24 cellular contexts compared by ENCODE assay signal in the genomic region with DNA sequence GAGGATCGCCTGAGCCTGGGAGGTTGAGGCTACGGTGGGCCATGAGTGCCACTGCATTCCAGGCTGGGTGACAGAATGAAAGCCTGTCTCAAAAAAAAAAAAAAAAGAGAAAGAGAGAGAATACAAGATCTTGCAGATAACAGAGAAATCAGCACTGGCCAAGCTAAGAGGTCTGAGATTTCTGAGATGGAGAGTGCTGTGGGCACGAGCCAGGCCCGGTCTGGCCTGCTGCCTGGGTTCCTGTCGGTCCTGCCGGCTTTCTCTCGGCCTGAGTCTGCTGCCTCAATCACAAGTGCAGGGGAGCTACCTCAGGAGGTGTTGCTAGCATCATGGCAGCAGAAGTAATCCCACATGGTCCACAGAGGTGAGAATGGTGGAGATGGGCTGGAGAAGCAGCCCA. TPM values are rescaled to one million over a fixed set of nuclear protein-coding genes. Genes with fewer than 3 reads are reported as not detected.
DNase-seq lines count a peak whose midpoint lies in the region; ATAC-seq and TF ChIP-seq lines count a peak whose summit lies in the region.
"Had no signal": no experiment of that assay in that cellular context is flagged by ENCODE, and none has a peak within 500 bp of the region (broad histone marks: within the 10 kb centered on the region; RNA-seq: fewer than 3 reads in every experiment).

No MANE protein-coding gene starts in this region.

- POLR2A ChIA-PET in SK-N-SH (lab: Yijun Ruan, JAX) = no interaction called here
- POLR2A ChIA-PET in CD4-positive, alpha-beta memory T cell (lab: Charles Lee; ENCODE audit: partially characterized antibody) = no interaction called here

- H3K9me2 ChIP-seq in SK-N-SH = no peaks in the 10 kb centered on the region

- H3K4me3 Mint-ChIP-seq in CD4-positive, alpha-beta memory T cell = no peak overlapping the region
- H3K4me3 Mint-ChIP-seq: CD8-positive, alpha-beta memory T cell; HFFc6 had no signal

- intact Hi-C loops in dorsolateral prefrontal cortex (cut with DNase I) = no loop called here
- intact Hi-C loops in CD4-positive, alpha-beta memory T cell (cut with micrococcal nuclease) = no loop called here

- DNase-seq in SK-N-SH = no peak
- DNase-seq in dorsolateral prefrontal cortex = peak in 1 of 10 donors; percentile 83
- DNase-seq in osteoblast (ENCODE audit: insufficient read length, low spot score, missing footprints) = peak; percentile 23
- DNase-seq in COLO829 (ENCODE audit: low spot score) = no peak
- no peak for DNase-seq in NCI-H187 treated with DMSO at 0.1 percent for 48 hours (lab: John Stamatoyannopoulos, UW)
- no peak for DNase-seq in CD4-positive, alpha-beta memory T cell
- DNase-seq: BE2C; CD8-positive, alpha-beta memory T cell; DMS 273 treated with DMSO at 0.1 percent for 48 hours; GOT3; HFFc6; Kasumi-1; NCI-H1105 treated with DMSO at 0.1 percent for 48 hours; NCI-H187; NCI-H345; NCI-H526 treated with DMSO at 0.1 percent for 48 hours; SIG-M5 had no signal

- no peak for TF ChIP-seq RAD21 in SK-N-SH (IDR thresholded peaks at IDR 0.05; ENCODE audit: low read length)

- no peak for TF ChIP-seq CTCF in SK-N-SH (IDR thresholded peaks at IDR 0.05)
- TF ChIP-seq CTCF in dorsolateral prefrontal cortex (IDR thresholded peaks at IDR 0.05 in 54 of 56, conservative IDR thresholded peaks at IDR 0.05 in 2 of 56; ENCODE audit: low read depth in 1 of 56, partially characterized antibody in 56 of 56) = no peak
- TF ChIP-seq CTCF in osteoblast (IDR thresholded peaks at IDR 0.05; ENCODE audit: extremely low read depth, low read depth, low read length) = no peak

- H3K27ac ChIP-seq in SK-N-SH (ENCODE audit: low read depth in 2 of 2, low read length in 1 of 2) (peak overlapping the region in 1 of 2 experiments; percentile 7; a peak in 1 of 4 replicates), dorsolateral prefrontal cortex (peak overlapping the region; percentile 13 to 97 (median 85)), osteoblast (ENCODE audit: low read depth, low read length) (no peak overlapping the region)
- H3K27ac ChIP-seq in CD4-positive, alpha-beta memory T cell (ENCODE audit: low read depth, low read length) = no peak overlapping the region
- H3K27ac ChIP-seq: 22Rv1 had no signal

- peaks cover 0 to 2% of the 10 kb centered on the region in 2 donors for H3K27me3 Mint-ChIP-seq in CD4-positive, alpha-beta memory T cell

- no peak overlapping the region for H3K9ac ChIP-seq in SK-N-SH

- no peaks in the 10 kb centered on the region for H3K36me3 ChIP-seq in SK-N-SH (replicated peaks in 1 of 2; ENCODE audit: control insufficient read depth in 1 of 2, insufficient read depth in 2 of 2, low read length in 1 of 2)
- H3K36me3 ChIP-seq in osteoblast (ENCODE audit: insufficient read depth, low read length) = no peaks in the 10 kb centered on the region
- H3K36me3 ChIP-seq in CD4-positive, alpha-beta memory T cell (ENCODE audit: insufficient read depth, low read length) = no peaks in the 10 kb centered on the region
- H3K36me3 ChIP-seq: BE2C had no signal

- CTCF ChIA-PET in SK-N-SH (lab: Yijun Ruan, JAX) = interaction anchor here (0.9 to 3.8 kb wide), 8 partner anchors 8 to 126 kb away, joined by 3 to 15 read pairs (median 6); no protein-coding TSS in a partner anchor
- CTCF ChIA-PET in CD4-positive, alpha-beta memory T cell (lab: Charles Lee; ENCODE audit: partially characterized antibody) = no interaction called here

- H3K4me3 ChIP-seq in SK-N-SH (ENCODE audit: low read depth in 2 of 2, low read length in 1 of 2) (no peak overlapping the region), dorsolateral prefrontal cortex (peak overlapping the region in 1 of 59 donors; percentile 16), osteoblast (ENCODE audit: insufficient read depth, low read length) (no peak overlapping the region)
- H3K4me3 ChIP-seq in CD4-positive, alpha-beta memory T cell (ENCODE audit: low read length in 2 of 2) = no peak overlapping the region

- ATAC-seq in SK-N-SH treated with all-trans-retinoic acid at 6 μM for 48 hours (no peak), HG03442 (IDR thresholded peaks at IDR 0.05; ENCODE audit: unreplicated experiment) (no peak)

- H3K4me2 ChIP-seq in SK-N-SH (no peak overlapping the region), osteoblast (ENCODE audit: insufficient read depth, low read length) (no peak overlapping the region)

- no peak overlapping the region for H3K27ac Mint-ChIP-seq in CD4-positive, alpha-beta memory T cell
- H3K27ac Mint-ChIP-seq: HFFc6 had no signal

- WGBS in SK-N-SH (ENCODE audit: low lambda C conversion rate) = 56% methylated on average over 7 of the region's 7 CpGs

- H3K36me3 Mint-ChIP-seq in CD4-positive, alpha-beta memory T cell = no peaks in the 10 kb centered on the region
- H3K36me3 Mint-ChIP-seq: CD8-positive, alpha-beta memory T cell had no signal

- no peaks in the 10 kb centered on the region for H4K20me1 ChIP-seq in SK-N-SH (ENCODE audit: insufficient read depth)
- no peaks in the 10 kb centered on the region for H4K20me1 ChIP-seq in osteoblast (ENCODE audit: insufficient read depth, low read length)

- H3K4me1 ChIP-seq in SK-N-SH (ENCODE audit: control insufficient read depth in 1 of 2, insufficient read depth in 2 of 2, low read depth in 1 of 2, low read length in 1 of 2) = peaks cover 4 to 37% of the 10 kb centered on the region in 2 experiments; a peak in 1 of 4 replicates
- no peaks in the 10 kb centered on the region for H3K4me1 ChIP-seq in osteoblast (ENCODE audit: insufficient read depth, low read length)
- no peaks in the 10 kb centered on the region for H3K4me1 ChIP-seq in CD4-positive, alpha-beta memory T cell (ENCODE audit: insufficient read depth, low read length)

- no peaks in the 10 kb centered on the region for H3K4me1 Mint-ChIP-seq in CD4-positive, alpha-beta memory T cell
- H3K4me1 Mint-ChIP-seq: CD8-positive, alpha-beta memory T cell had no signal

- H3K9me3 ChIP-seq in SK-N-SH (no peaks in the 10 kb centered on the region), osteoblast (ENCODE audit: low read depth, low read length) (no peaks in the 10 kb centered on the region)
- H3K9me3 ChIP-seq in CD4-positive, alpha-beta memory T cell (ENCODE audit: control insufficient read depth in 1 of 2, low read length in 2 of 2) = no peaks in the 10 kb centered on the region
- H3K9me3 ChIP-seq: BE2C had no signal

- H3K79me2 ChIP-seq in SK-N-SH (ENCODE audit: insufficient read depth) (no peaks in the 10 kb centered on the region), osteoblast (ENCODE audit: insufficient read depth, low read length) (no peaks in the 10 kb centered on the region)

- H3K27me3 ChIP-seq in SK-N-SH (ENCODE audit: insufficient read depth) = no peaks in the 10 kb centered on the region
- H3K27me3 ChIP-seq in dorsolateral prefrontal cortex = no peaks in the 10 kb centered on the region
- peaks cover 3% of the 10 kb centered on the region for H3K27me3 ChIP-seq in osteoblast (ENCODE audit: insufficient read depth, low read length)
- no peaks in the 10 kb centered on the region for H3K27me3 ChIP-seq in CD4-positive, alpha-beta memory T cell (ENCODE audit: insufficient read depth, low read length)
- H3K27me3 ChIP-seq: BE2C had no signal

- peaks cover 0 to 8% (median 0%) of the 10 kb centered on the region in 8 donors for H3K9me3 Mint-ChIP-seq in CD4-positive, alpha-beta memory T cell
- H3K9me3 Mint-ChIP-seq: HFFc6 had no signal

- no peak for TF ChIP-seq EP300 in SK-N-SH (IDR thresholded peaks at IDR 0.05; ENCODE audit: borderline replicate concordance in 1 of 2, low read depth in 1 of 2, low read length in 1 of 2)

- H2AFZ ChIP-seq in SK-N-SH (ENCODE audit: low read depth) = no peak overlapping the region
- H2AFZ ChIP-seq in osteoblast (ENCODE audit: low read length) = no peak overlapping the region

- no peaks in the 10 kb centered on the region for H3F3A ChIP-seq in SK-N-SH (replicated peaks; ENCODE audit: insufficient read depth)

TF ChIP-seq in SK-N-SH, 30 proteins besides CTCF, POLR2A, EP300 and RAD21:
- peak; percentile 63 for TF ChIP-seq GATA2 (CRISPR knock-in tag; IDR thresholded peaks at IDR 0.05)
- no peak for TF ChIP-seq SIN3A (IDR thresholded peaks at IDR 0.05; ENCODE audit: borderline replicate concordance, low read depth, low read length)

TF ChIP-seq in SK-N-SH treated with all-trans-retinoic acid at 6 μM for 48 hours, 23 proteins besides CTCF, POLR2A, EP300 and RAD21 (continues in another document):
- TF ChIP-seq SNAI2 (CRISPR knock-in tag; IDR thresholded peaks at IDR 0.05) (no peak), ZFP3 (CRISPR knock-in tag; IDR thresholded peaks at IDR 0.05) (no peak), OSR1 (CRISPR knock-in tag; IDR thresholded peaks at IDR 0.05) (no peak), BACH2 (CRISPR knock-in tag; IDR thresholded peaks at IDR 0.05; ENCODE audit: borderline replicate concordance) (no peak), ZC3H10 (CRISPR knock-in tag; IDR thresholded peaks at IDR 0.05) (no peak), GLIS3 (CRISPR knock-in tag; IDR thresholded peaks at IDR 0.05) (no peak)

RNA-seq across cellular contexts. Expression of a gene that starts 19.0 kb away (rescaled TPM):
- 3.2 and 4.8 TPM in 2 replicates for polyA plus RNA-seq in SK-N-SH (2012; rRNA removed)
- 1.6 and 2.5 TPM in 2 replicates for polyA plus RNA-seq in SK-N-SH (2012; cell fraction: cytosol; rRNA removed)
- polyA plus RNA-seq in SK-N-SH (2012; cell fraction: nucleus; rRNA removed) = 2.3 and 2.4 TPM in 2 replicates
- 100 to 1,000 TPM in 3 of 120 experiments, 10 to 100 TPM in 117; 45.1 to 109 (median 75.9) TPM for total RNA-seq in dorsolateral prefrontal cortex
- 4.0 and 9.1 TPM in 2 replicates for total RNA-seq in osteoblast
- total RNA-seq in CD4-positive, alpha-beta memory T cell = not detected
- under 1 TPM in 1 of 2 donors, not detected in 1; 0.10 TPM for polyA plus RNA-seq in CD4-positive, alpha-beta memory T cell
- total RNA-seq: CD8-positive, alpha-beta memory T cell; OCI-LY7 had no signal
- polyA plus RNA-seq: CD8-positive, alpha-beta memory T cell had no signal

RNA-seq across cellular contexts. Expression of a gene that starts 29.1 kb away (rescaled TPM):
- 0.12 TPM in 1 of 2 replicates, not detected in the other for polyA plus RNA-seq in SK-N-SH (2012; rRNA removed)
- polyA plus RNA-seq in SK-N-SH (2012; cell fraction: cytosol; rRNA removed) = not detected in 2 replicates
- 0.04 and 0.08 TPM in 2 replicates for polyA plus RNA-seq in SK-N-SH (2012; cell fraction: nucleus; rRNA removed)
- total RNA-seq in dorsolateral prefrontal cortex (1 to 10 TPM in 11 of 120 experiments, under 1 TPM in 54, not detected in 55; 0.24 to 4.4 (median 0.48) TPM), osteoblast (under 0.01 and 0.29 TPM in 2 replicates)
- total RNA-seq in CD4-positive, alpha-beta memory T cell = not detected
- polyA plus RNA-seq in CD4-positive, alpha-beta memory T cell = not detected
- total RNA-seq: CD8-positive, alpha-beta memory T cell; Daoy; HFFc6; HT-29; OCI-LY7 had no signal
- polyA plus RNA-seq: CD8-positive, alpha-beta memory T cell had no signal

RNA-seq across cellular contexts. Expression of a gene that starts 40.0 kb away (rescaled TPM):
- not detected in 2 replicates for polyA plus RNA-seq in SK-N-SH (2012; rRNA removed)
- polyA plus RNA-seq in SK-N-SH (2012; cell fraction: cytosol; rRNA removed) = not detected in 2 replicates
- polyA plus RNA-seq in SK-N-SH (2012; cell fraction: nucleus; rRNA removed) = 0.02 TPM in 1 of 2 replicates, not detected in the other
- total RNA-seq in dorsolateral prefrontal cortex (1,000 to 10,000 TPM in 3 of 120 experiments, 100 to 1,000 TPM in 31, 10 to 100 TPM in 86; 17.8 to 1,525 (median 52.6) TPM), osteoblast (273 and 932 TPM in 2 replicates)
- total RNA-seq in CD4-positive, alpha-beta memory T cell = 1 to 10 TPM; 5.2 to 5.7 TPM
- polyA plus RNA-seq in CD4-positive, alpha-beta memory T cell = not detected
- total RNA-seq: CD8-positive, alpha-beta memory T cell; Daoy; HFFc6; HT-29; OCI-LY7; RPMI7951 had no signal
- polyA plus RNA-seq: CD8-positive, alpha-beta memory T cell had no signal

Comparison
In these comparisons a context has a peak if more than half of its experiments do, and no peak if none do; other contexts are left out.
1. H3K27ac ChIP-seq: peak in dorsolateral prefrontal cortex (59 of 59); none in osteoblast (single experiment) and CD4-positive, alpha-beta memory T cell (single experiment).